In the genomic region with DNA sequence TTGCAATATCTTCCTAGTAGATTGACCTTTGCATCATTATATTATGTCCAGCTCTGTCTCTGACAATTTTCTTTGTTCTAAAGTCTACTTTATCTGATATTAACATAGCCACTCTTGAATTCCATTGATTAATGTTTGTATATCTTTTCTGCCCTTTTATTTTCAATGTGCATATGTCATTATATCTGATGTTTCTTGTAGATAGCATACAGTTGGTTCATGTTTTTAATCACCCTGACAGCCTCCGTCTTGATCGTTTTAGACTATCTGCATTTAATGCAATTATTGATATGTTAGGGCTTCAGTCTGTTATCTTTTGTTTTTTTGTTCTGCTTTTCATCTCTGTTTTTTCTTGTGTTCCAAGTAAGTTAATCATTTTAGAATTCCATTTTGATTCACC, we compare ENCODE assay signal across 29 cellular contexts.
"Had no signal": no experiment of that assay in that cellular context is flagged by ENCODE, and none has a peak within 500 bp of the region (broad histone marks: within the 10 kb centered on the region; RNA-seq: fewer than 3 reads in every experiment).

No MANE protein-coding gene starts in this region.

- FAIRE-seq: urothelium cell line had no signal

- H3K9me3 ChIP-seq: stomach, suprapubic skin, testis, thoracic aorta, thyroid gland, tibial artery, transverse colon, upper lobe of left lung, upper lobe of right lung, uterus, vagina had no signal

- ATAC-seq: stimulated activated effector memory CD8-positive, alpha-beta T cell treated with anti-CD3 and anti-CD28 coated beads, Interleukin-12 subunit alpha, Interleukin-12 subunit beta, amount 100 ng/mL, for 72 hours; stimulated activated memory B cell treated with anti-CD40 and anti-IgM and Interleukin-4, amounts not matched to agents 10 μg/mL and 1 μg/mL and 100 μg/mL, for 72 hours; stimulated activated naive B cell treated with anti-CD40 and anti-IgM and Interleukin-4, amounts not matched to agents 10 μg/mL and 1 μg/mL and 100 μg/mL, for 72 hours; stimulated activated naive CD8-positive, alpha-beta T cell treated with anti-CD3 and anti-CD28 coated beads, Interleukin-15, amount 100 ng/mL, for 72 hours; stimulated activated naive CD8-positive, alpha-beta T cell treated with anti-CD3 and anti-CD28 coated beads, Interleukin-15, Interleukin-2, amounts not matched to agents 100 U/mL and 50 U/mL, for 24 hours; upper lobe of right lung had no signal

- H3K4me1 Mint-ChIP-seq: stimulated activated effector memory CD8-positive, alpha-beta T cell treated with anti-CD3 and anti-CD28 coated beads, Interleukin-12 subunit alpha, Interleukin-12 subunit beta, amount 100 ng/mL, for 72 hours; stimulated activated memory B cell treated with anti-CD40 and anti-IgM and Interleukin-4, amounts not matched to agents 10 μg/mL and 1 μg/mL and 100 μg/mL, for 72 hours; stimulated activated naive B cell treated with anti-CD40 and anti-IgM and Interleukin-4, amounts not matched to agents 10 μg/mL and 1 μg/mL and 100 μg/mL, for 72 hours; stimulated activated naive CD8-positive, alpha-beta T cell treated with anti-CD3 and anti-CD28 coated beads, Interleukin-15, amount 100 ng/mL, for 72 hours had no signal

- H3K4me1 ChIP-seq: stomach, suprapubic skin, testis, thyroid gland, tibial artery, tibial nerve, transverse colon, upper lobe of left lung, upper lobe of right lung, uterus, vagina had no signal

- H3K27me3 ChIP-seq: stomach, suprapubic skin, testis, thyroid gland, tibial artery, tibial nerve, transverse colon, upper lobe of left lung, upper lobe of right lung, uterus, vagina had no signal

- H3K27ac ChIP-seq: stomach, suprapubic skin, testis, thoracic aorta, thyroid gland, tibial artery, tibial nerve, transverse colon, upper lobe of left lung, upper lobe of right lung, uterus, vagina had no signal

- H3K36me3 ChIP-seq: stomach, suprapubic skin, thoracic aorta, thyroid gland, tibial artery, tibial nerve, transverse colon, upper lobe of left lung, upper lobe of right lung, uterus, vagina had no signal

- H3K9me3 Mint-ChIP-seq: stimulated activated effector memory CD8-positive, alpha-beta T cell treated with anti-CD3 and anti-CD28 coated beads, Interleukin-12 subunit alpha, Interleukin-12 subunit beta, amount 100 ng/mL, for 72 hours; stimulated activated naive B cell treated with anti-CD40 and anti-IgM and Interleukin-4, amounts not matched to agents 10 μg/mL and 1 μg/mL and 100 μg/mL, for 72 hours; stimulated activated naive CD8-positive, alpha-beta T cell treated with anti-CD3 and anti-CD28 coated beads, Interleukin-15, Interleukin-2, amounts not matched to agents 100 ng/mL and 50 ng/mL, for 24 hours had no signal

- H3K27me3 Mint-ChIP-seq: stimulated activated memory B cell treated with anti-CD40 and anti-IgM and Interleukin-4, amounts not matched to agents 10 μg/mL and 1 μg/mL and 100 μg/mL, for 72 hours; type B pancreatic cell had no signal

- H3K27ac Mint-ChIP-seq: stimulated activated effector memory CD8-positive, alpha-beta T cell treated with anti-CD3 and anti-CD28 coated beads, Interleukin-12 subunit alpha, Interleukin-12 subunit beta, amount 100 ng/mL, for 72 hours; stimulated activated memory B cell treated with anti-CD40 and anti-IgM and Interleukin-4, amounts not matched to agents 10 μg/mL and 1 μg/mL and 100 μg/mL, for 72 hours; stimulated activated naive B cell treated with anti-CD40 and anti-IgM and Interleukin-4, amounts not matched to agents 10 μg/mL and 1 μg/mL and 100 μg/mL, for 72 hours; stimulated activated naive CD8-positive, alpha-beta T cell treated with anti-CD3 and anti-CD28 coated beads, Interleukin-15, amount 100 ng/mL, for 72 hours; stimulated activated naive CD8-positive, alpha-beta T cell treated with anti-CD3 and anti-CD28 coated beads, Interleukin-15, Interleukin-2, amounts not matched to agents 100 ng/mL and 50 ng/mL, for 24 hours; type B pancreatic cell had no signal

- H3K36me3 Mint-ChIP-seq: stimulated activated effector memory CD8-positive, alpha-beta T cell treated with anti-CD3 and anti-CD28 coated beads, Interleukin-12 subunit alpha, Interleukin-12 subunit beta, amount 100 ng/mL, for 72 hours; stimulated activated memory B cell treated with anti-CD40 and anti-IgM and Interleukin-4, amounts not matched to agents 10 μg/mL and 1 μg/mL and 100 μg/mL, for 72 hours; stimulated activated naive B cell treated with anti-CD40 and anti-IgM and Interleukin-4, amounts not matched to agents 10 μg/mL and 1 μg/mL and 100 μg/mL, for 72 hours had no signal

- H3K4me3 Mint-ChIP-seq: stimulated activated effector memory CD8-positive, alpha-beta T cell treated with anti-CD3 and anti-CD28 coated beads, Interleukin-12 subunit alpha, Interleukin-12 subunit beta, amount 100 ng/mL, for 72 hours; stimulated activated memory B cell treated with anti-CD40 and anti-IgM and Interleukin-4, amounts not matched to agents 10 μg/mL and 1 μg/mL and 100 μg/mL, for 72 hours; stimulated activated naive B cell treated with anti-CD40 and anti-IgM and Interleukin-4, amounts not matched to agents 10 μg/mL and 1 μg/mL and 100 μg/mL, for 72 hours; stimulated activated naive CD8-positive, alpha-beta T cell treated with anti-CD3 and anti-CD28 coated beads, Interleukin-15, amount 100 ng/mL, for 72 hours; stimulated activated naive CD8-positive, alpha-beta T cell treated with anti-CD3 and anti-CD28 coated beads, Interleukin-15, Interleukin-2, amounts not matched to agents 100 ng/mL and 50 ng/mL, for 24 hours; type B pancreatic cell had no signal

- H3K4me3 ChIP-seq: stomach, suprapubic skin, testis, thoracic aorta, thyroid gland, tibial artery, tibial nerve, transverse colon, upper lobe of left lung, upper lobe of right lung, uterus, vagina had no signal

- DNase-seq: stimulated activated CD4-positive, alpha-beta T cell treated with anti-CD3 and anti-CD28 coated beads, Interleukin-2, amount 100 ng/mL, for 48 hours; stimulated activated CD4-positive, alpha-beta T cell treated with anti-CD3 and anti-CD28 coated beads, Interleukin-4, amount 100 ng/mL, for 1 hour; stimulated activated CD4-positive, alpha-beta T cell treated with anti-CD3 and anti-CD28 coated beads, Interleukin-4, amount 100 ng/mL, for 24 hours; stimulated activated CD4-positive, alpha-beta T cell treated with anti-CD3 and anti-CD28 coated beads, Interleukin-4, amount 100 ng/mL, for 4 hours; stimulated activated CD8-positive, alpha-beta memory T cell treated with anti-CD3 and anti-CD28 coated beads, Interleukin-4, amount 100 ng/mL, for 48 hours; stimulated activated naive B cell treated with anti-CD40 and anti-IgM and Interleukin-4, amounts not matched to agents 10 μg/mL and 1 μg/mL and 100 μg/mL, for 72 hours; stimulated activated naive CD4-positive, alpha-beta T cell; stimulated activated naive CD4-positive, alpha-beta T cell treated with Interleukin-2 at 50 U/mL for 16 hours; stimulated activated naive CD8-positive, alpha-beta T cell treated with anti-CD3 and anti-CD28 coated beads, Interleukin-15, amount 100 ng/mL, for 72 hours; stimulated activated naive CD8-positive, alpha-beta T cell treated with anti-CD3 and anti-CD28 coated beads, Interleukin-15, Interleukin-2, amounts not matched to agents 100 U/mL and 50 U/mL, for 24 hours; stomach; substantia nigra; testis; thyroid gland; tibial artery; transverse colon; trophoblast cell; upper lobe of left lung; upper lobe of right lung; uterus had no signal
